23 cellular contexts compared by ENCODE assay signal in genomic region chr2:219965287-219965870, GRCh38.
DNase-seq lines count a peak whose midpoint lies in the region; ATAC-seq, FAIRE-seq and TF ChIP-seq lines count a peak whose summit lies in the region.
"Had no signal": no experiment of that assay in that cellular context is flagged by ENCODE, and none has a peak within 500 bp of the region (broad histone marks: within the 10 kb centered on the region; RNA-seq: fewer than 3 reads in every experiment).

No MANE protein-coding gene starts in this region.

- H3K9ac ChIP-seq in HUES6 (ENCODE audit: low read length): peak overlapping the region; percentile 48
- no peak overlapping the region for H3K9ac ChIP-seq in H1 (replicated peaks in 1 of 4; ENCODE audit: extremely low read depth in 1 of 4, low read depth in 3 of 4, low read length in 3 of 4)

- no peak overlapping the region for H2AK5ac ChIP-seq in H1 (ENCODE audit: low read depth, low read length)

- peak in 1 of 2 experiments; percentile 50; a peak in 1 of 3 replicates for TF ChIP-seq EP300 in H1 (IDR thresholded peaks at IDR 0.05; ENCODE audit: borderline replicate concordance in 1 of 2, low read depth in 2 of 2, low read length in 2 of 2)

- no peaks in the 10 kb centered on the region for H3K79me1 ChIP-seq in H1 (ENCODE audit: low read depth, low read length)

- no peak overlapping the region for H4K5ac ChIP-seq in H1 (ENCODE audit: insufficient read length, low read depth, low read length)

- H2BK20ac ChIP-seq in H1 (ENCODE audit: low read length): no peak overlapping the region

- no peak; a peak in 1 of 4 replicates for TF ChIP-seq RAD21 in H1 (IDR thresholded peaks at IDR 0.05 in 1 of 2, conservative IDR thresholded peaks at IDR 0.05 in 1 of 2; ENCODE audit: low read depth in 2 of 2, low read length in 2 of 2)

- H2BK12ac ChIP-seq in H1 (ENCODE audit: low read depth, low read length): no peak overlapping the region

- H4K8ac ChIP-seq in H1 (ENCODE audit: extremely low read depth, insufficient read depth, low read length): no peak overlapping the region

- no peak overlapping the region for H3K27ac Mint-ChIP-seq in CD8-positive, alpha-beta T cell
- H3K27ac Mint-ChIP-seq: activated CD8-positive, alpha-beta T cell treated with anti-CD3 and anti-CD28 coated beads for 36 hours; activated naive CD4-positive, alpha-beta T cell treated with anti-CD3 and anti-CD28 coated beads for 36 hours; memory B cell; stimulated activated naive CD8-positive, alpha-beta T cell treated with anti-CD3 and anti-CD28 coated beads, Interleukin-15, amount 100 ng/mL, for 72 hours; T-cell had no signal

- no peak overlapping the region for H3K18ac ChIP-seq in H1 (ENCODE audit: extremely low read depth, low read length)

- peak; percentile 49 for DNase-seq in COLO829 (ENCODE audit: low spot score)
- peak; percentile 52 to 75 for DNase-seq in H1 (ENCODE audit: low read depth in 1 of 2, low spot score in 2 of 2)
- peak; percentile 4 for DNase-seq in left kidney (ENCODE audit: low read depth, low spot score)
- no peak for DNase-seq in stimulated activated CD4-positive, alpha-beta T cell treated with anti-CD3 and anti-CD28 coated beads, Interleukin-1b, Interleukin-23, amount 100 ng/mL, for 48 hours
- DNase-seq in CD8-positive, alpha-beta T cell: no peak
- DNase-seq in NK-92 treated with Interleukin-12 subunit alpha and Interleukin-12 subunit beta, amount 100 ng/mL, for 24 hours (lab: John Stamatoyannopoulos, UW): no peak
- DNase-seq: activated CD4-positive, CD25-positive, alpha-beta regulatory T cell treated with anti-CD3 and anti-CD28 coated beads, Interleukin-2, amount 50 U/mL, for 72 hours; activated CD8-positive, alpha-beta T cell treated with anti-CD3 and anti-CD28 coated beads for 36 hours; activated naive CD4-positive, alpha-beta T cell treated with anti-CD3 and anti-CD28 coated beads for 36 hours; activated T-cell treated with anti-CD3 and anti-CD28 coated beads, Interleukin-2, amount 50 U/mL, for 1 hour; BE2C; Caco-2; caudate nucleus; MM.1S; NCI-H187; SHP77; stimulated activated naive CD8-positive, alpha-beta T cell treated with anti-CD3 and anti-CD28 coated beads, Interleukin-15, amount 100 ng/mL, for 72 hours; T-cell; transverse colon had no signal

- H3K23ac ChIP-seq in H1 (ENCODE audit: insufficient read length): no peak overlapping the region

- TF ChIP-seq CTCF in H1 (IDR thresholded peaks at IDR 0.05; ENCODE audit: control extremely low read depth in 1 of 3, insufficient read depth in 1 of 3, low read depth in 1 of 3, low read length in 3 of 3): no peak
- TF ChIP-seq CTCF in CD8-positive, alpha-beta T cell (IDR thresholded peaks at IDR 0.05): no peak

- no peak for TF ChIP-seq POLR2A in H1 (IDR thresholded peaks at IDR 0.05; ENCODE audit: control extremely low read depth in 1 of 2, low read depth in 2 of 2, low read length in 2 of 2)

- H3K14ac ChIP-seq in H1 (ENCODE audit: insufficient read length): no peak overlapping the region

- no peak overlapping the region for H3K56ac ChIP-seq in H1 (replicated peaks; ENCODE audit: insufficient read length, low read depth, low read length)

- H2AFZ ChIP-seq in H1 (ENCODE audit: low read length): no peak overlapping the region

- no peak for ATAC-seq in HG03354 (IDR thresholded peaks at IDR 0.05; ENCODE audit: poor library complexity, severe bottlenecking, unreplicated experiment)
- ATAC-seq in CD8-positive, alpha-beta T cell: no peak
- ATAC-seq: A549; activated CD8-positive, alpha-beta T cell treated with anti-CD3 and anti-CD28 coated beads for 36 hours; stimulated activated naive CD8-positive, alpha-beta T cell treated with anti-CD3 and anti-CD28 coated beads, Interleukin-15, amount 100 ng/mL, for 72 hours; T-cell had no signal

- POLR2A ChIA-PET in H1 (lab: Charles Lee; ENCODE audit: partially characterized antibody): interaction anchor here (1.0 kb wide), 1 partner anchor 58 kb away, joined by 3 read pairs; no protein-coding TSS in a partner anchor
- POLR2A ChIA-PET in CD8-positive, alpha-beta T cell (lab: Charles Lee): interaction anchor here (0.8 kb wide), 1 partner anchor 21 kb away, joined by 3 read pairs; no protein-coding TSS in a partner anchor

- H2BK120ac ChIP-seq in H1 (replicated peaks; ENCODE audit: low read depth, low read length): no peak overlapping the region

- 0 out of 2 replicates have a peak, but pooled peaks cover 4% of the 10 kb centered on the region for H3K23me2 ChIP-seq in H1 (ENCODE audit: low read depth, low read length)

- H3K4me1 ChIP-seq in HUES6 (ENCODE audit: control insufficient read depth, insufficient read depth, low read length): peaks cover 38% of the 10 kb centered on the region
- peaks cover 9 to 22% (median 20%) of the 10 kb centered on the region in 4 experiments for H3K4me1 ChIP-seq in H1 (replicated peaks in 1 of 4; ENCODE audit: control insufficient read depth in 3 of 4, insufficient read depth in 4 of 4, low read length in 3 of 4)
- no peaks in the 10 kb centered on the region for H3K4me1 ChIP-seq in CD8-positive, alpha-beta T cell (ENCODE audit: insufficient read depth, low read length)
- H3K4me1 ChIP-seq: BE2C, Caco-2, transverse colon had no signal

- H3K27me3 ChIP-seq in HUES6 (ENCODE audit: control insufficient read depth, insufficient read depth, low read length) (peaks cover 20% of the 10 kb centered on the region; the same call in 1 of the 2 replicates), H1 (replicated peaks in 1 of 4; ENCODE audit: control insufficient read depth in 3 of 4, extremely low read depth in 1 of 4, insufficient read depth in 3 of 4, low read length in 3 of 4) (peaks cover 0 to 26% (median 16%) of the 10 kb centered on the region in 4 experiments; a peak in 6 of 7 replicates)
- H3K27me3 ChIP-seq in CD8-positive, alpha-beta T cell (ENCODE audit: insufficient read depth, low read length): no peaks in the 10 kb centered on the region
- H3K27me3 ChIP-seq: BE2C, transverse colon had no signal

- peak overlapping the region; percentile 47 to 53; a peak in 3 of 4 replicates for H3K4me2 ChIP-seq in H1 (ENCODE audit: insufficient read depth in 1 of 2, low read depth in 2 of 2, low read length in 2 of 2)
- H3K4me2 ChIP-seq: A549 had no signal

- H3K27ac ChIP-seq in HUES6 (ENCODE audit: low read depth, low read length) (peak overlapping the region; percentile 76; the same call in 1 of the 2 replicates), H1 (ENCODE audit: low read depth, low read length) (no peak overlapping the region)
- H3K27ac ChIP-seq in CD8-positive, alpha-beta T cell (ENCODE audit: low read depth, low read length): no peak overlapping the region
- H3K27ac ChIP-seq: A549, transverse colon had no signal

- intact Hi-C loops in CD8-positive, alpha-beta T cell (cut with DNase I, micrococcal nuclease): no loop called here

- H3K9me3 Mint-ChIP-seq in CD8-positive, alpha-beta T cell: no peaks in the 10 kb centered on the region
- H3K9me3 Mint-ChIP-seq: activated CD8-positive, alpha-beta T cell treated with anti-CD3 and anti-CD28 coated beads for 36 hours; activated naive CD4-positive, alpha-beta T cell treated with anti-CD3 and anti-CD28 coated beads for 36 hours had no signal

- H2BK5ac ChIP-seq in H1 (ENCODE audit: low read depth, low read length): no peak overlapping the region; the same call in 1 of the 2 replicates

- H3K9me3 ChIP-seq in HUES6 (ENCODE audit: control insufficient read depth, insufficient read depth, low read depth, low read length): peaks cover 2% of the 10 kb centered on the region; the same call in 1 of the 2 replicates
- H3K9me3 ChIP-seq in H1 (ENCODE audit: insufficient read depth in 2 of 2, low read depth in 1 of 2, low read length in 1 of 2): no peaks in the 10 kb centered on the region
- no peaks in the 10 kb centered on the region for H3K9me3 ChIP-seq in CD8-positive, alpha-beta T cell (ENCODE audit: low read length)
- H3K9me3 ChIP-seq: A549, BE2C, Caco-2, transverse colon had no signal

- no peak overlapping the region for H2BK15ac ChIP-seq in H1 (ENCODE audit: low read length)

- no peaks in the 10 kb centered on the region for H4K20me1 ChIP-seq in H1 (replicated peaks in 1 of 2; ENCODE audit: control insufficient read depth in 1 of 2, insufficient read depth in 2 of 2, low read length in 2 of 2)

- no peak overlapping the region for H3K4me3 Mint-ChIP-seq in CD8-positive, alpha-beta T cell
- H3K4me3 Mint-ChIP-seq: activated CD8-positive, alpha-beta T cell treated with anti-CD3 and anti-CD28 coated beads for 36 hours; activated naive CD4-positive, alpha-beta T cell treated with anti-CD3 and anti-CD28 coated beads for 36 hours; memory B cell; stimulated activated naive CD8-positive, alpha-beta T cell treated with anti-CD3 and anti-CD28 coated beads, Interleukin-15, amount 100 ng/mL, for 72 hours; T-cell had no signal

- 6% methylated on average over 3 of the region's 3 CpGs; no CpG with 5 or more reads in 1 of the 2 experiments for WGBS in H1 (ENCODE audit: extremely low coverage in 1 of 2, insufficient coverage in 1 of 2, insufficient read length in 1 of 2, insufficient replicate concordance in 2 of 2, low coverage in 1 of 2, low lambda C conversion rate in 2 of 2, missing lambda C conversion rate in 1 of 2), 2 experiments

- CTCF ChIA-PET in H1 (lab: Charles Lee; ENCODE audit: partially characterized antibody): interaction anchor here (0.5 to 1.7 kb wide), 4 partner anchors 32 to 48 kb away, joined by 3 to 7 read pairs (median 4); no protein-coding TSS in a partner anchor
- CTCF ChIA-PET in CD8-positive, alpha-beta T cell (lab: Charles Lee): interaction anchor here (0.7 kb wide), 1 partner anchor 90 kb away, joined by 4 read pairs; no protein-coding TSS in a partner anchor

- H3K4me3 ChIP-seq in HUES6 (ENCODE audit: low read depth, low read length) (peak overlapping the region; percentile 19; the same call in 1 of the 2 replicates), H1 (ENCODE audit: extremely low read depth in 1 of 4, insufficient read depth in 2 of 4, low read depth in 3 of 4, low read length in 4 of 4) (peak overlapping the region in 1 of 4 experiments; percentile 26; a peak in 1 of 8 replicates)
- H3K4me3 ChIP-seq in CD8-positive, alpha-beta T cell (ENCODE audit: low read depth, low read length): no peak overlapping the region
- H3K4me3 ChIP-seq: A549, transverse colon had no signal

- H3K4ac ChIP-seq in H1 (replicated peaks; ENCODE audit: insufficient read length, low read depth, low read length): no peak overlapping the region

- no peaks in the 10 kb centered on the region for H3K36me3 ChIP-seq in HUES6 (ENCODE audit: control insufficient read depth, insufficient read depth, low read length)
- no peaks in the 10 kb centered on the region for H3K36me3 ChIP-seq in H1 (ENCODE audit: control insufficient read depth in 2 of 4, insufficient read depth in 4 of 4, low read length in 3 of 4)
- no peaks in the 10 kb centered on the region for H3K36me3 ChIP-seq in CD8-positive, alpha-beta T cell (ENCODE audit: insufficient read depth, low read length)
- H3K36me3 ChIP-seq: BE2C, transverse colon had no signal

- H3K4me1 Mint-ChIP-seq in CD8-positive, alpha-beta T cell (ENCODE audit: low read depth): no peaks in the 10 kb centered on the region
- H3K4me1 Mint-ChIP-seq: memory B cell; stimulated activated naive CD8-positive, alpha-beta T cell treated with anti-CD3 and anti-CD28 coated beads, Interleukin-15, amount 100 ng/mL, for 72 hours; T-cell had no signal

- FAIRE-seq in H1 (lab: Jason Lieb, UNC): peak; percentile 81
- FAIRE-seq: A549 had no signal

- no peaks in the 10 kb centered on the region for H3K79me2 ChIP-seq in H1 (ENCODE audit: control insufficient read depth in 1 of 2, insufficient read depth in 2 of 2, low read length in 2 of 2)

- H3K36me3 Mint-ChIP-seq in CD8-positive, alpha-beta T cell: no peaks in the 10 kb centered on the region
- H3K36me3 Mint-ChIP-seq: memory B cell, T-cell had no signal

- H3K27me3 Mint-ChIP-seq in CD8-positive, alpha-beta T cell (ENCODE audit: low read depth): peaks cover 4% of the 10 kb centered on the region
- H3K27me3 Mint-ChIP-seq: activated CD8-positive, alpha-beta T cell treated with anti-CD3 and anti-CD28 coated beads for 36 hours had no signal

- no peak overlapping the region for H4K91ac ChIP-seq in H1 (replicated peaks; ENCODE audit: insufficient read length, low read length)

Comparison
In these comparisons a context has a peak if more than half of its experiments do, and no peak if none do; other contexts are left out.
1. DNase-seq: peak in COLO829 (single experiment), H1 (2 of 2) and left kidney (single experiment); none in stimulated activated CD4-positive, alpha-beta T cell treated with anti-CD3 and anti-CD28 coated beads, Interleukin-1b, Interleukin-23, amount 100 ng/mL, for 48 hours (single experiment), CD8-positive, alpha-beta T cell (0 of 7) and NK-92 treated with Interleukin-12 subunit alpha and Interleukin-12 subunit beta, amount 100 ng/mL, for 24 hours (single experiment).